1 cellular context compared by ENCODE assay signal in the genomic region with DNA sequence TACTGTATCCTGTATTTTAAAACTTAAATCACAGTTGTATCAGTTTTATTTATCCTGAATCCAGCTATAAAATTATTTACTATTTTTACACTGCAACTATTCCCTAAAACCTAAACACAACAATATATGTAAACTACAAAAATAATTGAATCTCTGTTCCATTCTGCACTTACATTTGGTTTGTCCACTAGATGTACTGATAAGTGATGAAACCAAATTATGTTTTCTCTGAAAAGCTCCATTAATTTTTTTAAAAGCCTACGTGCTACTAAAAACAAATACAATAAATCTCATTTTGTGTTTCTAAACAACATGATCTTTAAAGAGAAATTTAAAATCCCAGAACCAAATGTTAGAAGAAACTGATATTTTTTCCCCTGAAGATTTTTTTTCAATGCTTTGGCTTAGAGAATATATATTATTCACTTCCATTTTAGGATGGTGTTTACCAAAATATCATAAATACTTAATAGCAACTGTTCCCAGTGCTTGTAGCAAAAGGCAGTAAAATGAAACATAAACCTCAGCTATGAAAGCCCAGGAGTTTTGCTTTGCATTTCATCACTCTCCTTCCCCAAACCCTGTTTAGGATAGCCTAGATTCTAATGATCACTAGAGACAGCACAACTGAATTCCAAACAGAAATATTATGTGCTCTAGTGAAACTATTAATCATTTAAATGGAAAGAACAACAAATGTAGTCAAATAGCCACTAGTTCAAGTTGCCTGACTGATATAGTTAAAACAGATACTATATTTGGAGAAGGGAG.
TF ChIP-seq lines count a peak whose summit lies in the region.

No MANE protein-coding gene starts in this region.

TF ChIP-seq in GM23338, 12 proteins besides CTCF, POLR2A, EP300 and RAD21:
- TF ChIP-seq, protein P1, sequence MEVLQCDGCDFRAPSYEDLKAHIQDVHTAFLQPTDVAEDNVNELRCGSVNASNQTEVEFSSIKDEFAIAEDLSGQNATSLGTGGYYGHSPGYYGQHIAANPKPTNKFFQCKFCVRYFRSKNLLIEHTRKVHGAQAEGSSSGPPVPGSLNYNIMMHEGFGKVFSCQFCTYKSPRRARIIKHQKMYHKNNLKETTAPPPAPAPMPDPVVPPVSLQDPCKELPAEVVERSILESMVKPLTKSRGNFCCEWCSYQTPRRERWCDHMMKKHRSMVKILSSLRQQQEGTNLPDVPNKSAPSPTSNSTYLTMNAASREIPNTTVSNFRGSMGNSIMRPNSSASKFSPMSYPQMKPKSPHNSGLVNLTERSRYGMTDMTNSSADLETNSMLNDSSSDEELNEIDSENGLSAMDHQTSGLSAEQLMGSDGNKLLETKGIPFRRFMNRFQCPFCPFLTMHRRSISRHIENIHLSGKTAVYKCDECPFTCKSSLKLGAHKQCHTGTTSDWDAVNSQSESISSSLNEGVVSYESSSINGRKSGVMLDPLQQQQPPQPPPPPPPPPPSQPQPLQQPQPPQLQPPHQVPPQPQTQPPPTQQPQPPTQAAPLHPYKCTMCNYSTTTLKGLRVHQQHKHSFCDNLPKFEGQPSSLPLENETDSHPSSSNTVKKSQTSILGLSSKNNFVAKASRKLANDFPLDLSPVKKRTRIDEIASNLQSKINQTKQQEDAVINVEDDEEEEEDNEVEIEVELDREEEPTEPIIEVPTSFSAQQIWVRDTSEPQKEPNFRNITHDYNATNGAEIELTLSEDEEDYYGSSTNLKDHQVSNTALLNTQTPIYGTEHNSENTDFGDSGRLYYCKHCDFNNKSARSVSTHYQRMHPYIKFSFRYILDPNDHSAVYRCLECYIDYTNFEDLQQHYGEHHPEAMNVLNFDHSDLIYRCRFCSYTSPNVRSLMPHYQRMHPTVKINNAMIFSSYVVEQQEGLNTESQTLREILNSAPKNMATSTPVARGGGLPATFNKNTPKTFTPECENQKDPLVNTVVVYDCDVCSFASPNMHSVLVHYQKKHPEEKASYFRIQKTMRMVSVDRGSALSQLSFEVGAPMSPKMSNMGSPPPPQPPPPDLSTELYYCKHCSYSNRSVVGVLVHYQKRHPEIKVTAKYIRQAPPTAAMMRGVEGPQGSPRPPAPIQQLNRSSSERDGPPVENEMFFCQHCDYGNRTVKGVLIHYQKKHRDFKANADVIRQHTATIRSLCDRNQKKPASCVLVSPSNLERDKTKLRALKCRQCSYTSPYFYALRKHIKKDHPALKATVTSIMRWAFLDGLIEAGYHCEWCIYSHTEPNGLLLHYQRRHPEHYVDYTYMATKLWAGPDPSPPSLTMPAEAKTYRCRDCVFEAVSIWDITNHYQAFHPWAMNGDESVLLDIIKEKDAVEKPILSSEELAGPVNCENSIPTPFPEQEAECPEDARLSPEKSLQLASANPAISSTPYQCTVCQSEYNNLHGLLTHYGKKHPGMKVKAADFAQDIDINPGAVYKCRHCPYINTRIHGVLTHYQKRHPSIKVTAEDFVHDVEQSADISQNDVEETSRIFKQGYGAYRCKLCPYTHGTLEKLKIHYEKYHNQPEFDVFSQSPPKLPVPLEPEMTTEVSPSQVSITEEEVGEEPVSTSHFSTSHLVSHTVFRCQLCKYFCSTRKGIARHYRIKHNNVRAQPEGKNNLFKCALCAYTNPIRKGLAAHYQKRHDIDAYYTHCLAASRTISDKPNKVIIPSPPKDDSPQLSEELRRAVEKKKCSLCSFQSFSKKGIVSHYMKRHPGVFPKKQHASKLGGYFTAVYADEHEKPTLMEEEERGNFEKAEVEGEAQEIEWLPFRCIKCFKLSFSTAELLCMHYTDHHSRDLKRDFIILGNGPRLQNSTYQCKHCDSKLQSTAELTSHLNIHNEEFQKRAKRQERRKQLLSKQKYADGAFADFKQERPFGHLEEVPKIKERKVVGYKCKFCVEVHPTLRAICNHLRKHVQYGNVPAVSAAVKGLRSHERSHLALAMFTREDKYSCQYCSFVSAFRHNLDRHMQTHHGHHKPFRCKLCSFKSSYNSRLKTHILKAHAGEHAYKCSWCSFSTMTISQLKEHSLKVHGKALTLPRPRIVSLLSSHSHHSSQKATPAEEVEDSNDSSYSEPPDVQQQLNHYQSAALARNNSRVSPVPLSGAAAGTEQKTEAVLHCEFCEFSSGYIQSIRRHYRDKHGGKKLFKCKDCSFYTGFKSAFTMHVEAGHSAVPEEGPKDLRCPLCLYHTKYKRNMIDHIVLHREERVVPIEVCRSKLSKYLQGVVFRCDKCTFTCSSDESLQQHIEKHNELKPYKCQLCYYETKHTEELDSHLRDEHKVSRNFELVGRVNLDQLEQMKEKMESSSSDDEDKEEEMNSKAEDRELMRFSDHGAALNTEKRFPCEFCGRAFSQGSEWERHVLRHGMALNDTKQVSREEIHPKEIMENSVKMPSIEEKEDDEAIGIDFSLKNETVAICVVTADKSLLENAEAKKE (CRISPR knock-in tag; IDR thresholded peaks at IDR 0.05) = no peak
- TF ChIP-seq, protein P2, sequence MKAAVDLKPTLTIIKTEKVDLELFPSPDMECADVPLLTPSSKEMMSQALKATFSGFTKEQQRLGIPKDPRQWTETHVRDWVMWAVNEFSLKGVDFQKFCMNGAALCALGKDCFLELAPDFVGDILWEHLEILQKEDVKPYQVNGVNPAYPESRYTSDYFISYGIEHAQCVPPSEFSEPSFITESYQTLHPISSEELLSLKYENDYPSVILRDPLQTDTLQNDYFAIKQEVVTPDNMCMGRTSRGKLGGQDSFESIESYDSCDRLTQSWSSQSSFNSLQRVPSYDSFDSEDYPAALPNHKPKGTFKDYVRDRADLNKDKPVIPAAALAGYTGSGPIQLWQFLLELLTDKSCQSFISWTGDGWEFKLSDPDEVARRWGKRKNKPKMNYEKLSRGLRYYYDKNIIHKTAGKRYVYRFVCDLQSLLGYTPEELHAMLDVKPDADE (IDR thresholded peaks at IDR 0.05) = no peak
- TF ChIP-seq STAT1 (IDR thresholded peaks at IDR 0.05; ENCODE audit: unreplicated experiment) = no peak
